Comparison of ENCODE assay signal across 7 cellular contexts in the genomic region with DNA sequence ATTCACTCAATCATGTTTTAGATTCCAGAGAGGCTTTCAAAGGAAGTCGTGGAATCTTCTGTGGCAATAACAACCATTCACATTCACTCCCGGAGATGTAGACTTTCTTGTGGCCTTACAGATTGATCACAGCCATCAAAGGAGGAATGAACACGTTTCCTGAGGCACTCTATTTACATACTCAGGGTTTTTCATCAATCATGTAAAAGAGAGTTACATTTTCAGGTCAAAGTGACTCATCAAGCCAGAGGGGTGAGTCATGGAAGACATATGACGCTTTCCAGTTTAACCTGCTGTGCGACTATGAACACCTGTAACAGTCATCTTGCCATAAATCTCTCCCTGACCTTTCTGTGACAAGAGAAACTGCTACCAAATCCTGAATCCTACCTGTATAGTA.
A peak's percentile ranks its signal among the peaks of the same experiment; 100 is the strongest.
DNase-seq lines count a peak whose midpoint lies in the region; ATAC-seq and TF ChIP-seq lines count a peak whose summit lies in the region.

No MANE protein-coding gene starts in this region.

- no peak for TF ChIP-seq CTCF in fibroblast of mammary gland (conservative IDR thresholded peaks at IDR 0.05; ENCODE audit: control insufficient read depth, insufficient read depth, low read depth, low read length)

- peak; percentile 65 for DNase-seq in fibroblast of mammary gland (ENCODE audit: low read depth)
- peak; percentile 28 for DNase-seq in stimulated activated naive CD8-positive, alpha-beta T cell treated with anti-CD3 and anti-CD28 coated beads, Interleukin-15, Interleukin-2, amounts not matched to agents 100 U/mL and 50 U/mL, for 24 hours
- DNase-seq in NCI-H1092 (lab: John Stamatoyannopoulos, UW) = no peak
- DNase-seq in HuH-7.5 (ENCODE audit: low spot score) = no peak

- no peak overlapping the region for H3K4me3 ChIP-seq in fibroblast of mammary gland (ENCODE audit: control insufficient read depth, low read depth, low read length)

- peak; percentile 59 for ATAC-seq in GM19023 (IDR thresholded peaks at IDR 0.05; ENCODE audit: unreplicated experiment)
- peak; percentile 68 for ATAC-seq in HG03108 (IDR thresholded peaks at IDR 0.05; ENCODE audit: unreplicated experiment)
- ATAC-seq in SK-N-SH treated with all-trans-retinoic acid at 6 μM for 48 hours = peak; percentile 68
- ATAC-seq in stimulated activated naive CD8-positive, alpha-beta T cell treated with anti-CD3 and anti-CD28 coated beads, Interleukin-15, Interleukin-2, amounts not matched to agents 100 U/mL and 50 U/mL, for 24 hours = peak; percentile 92

TF ChIP-seq in SK-N-SH treated with all-trans-retinoic acid at 6 μM for 48 hours, 23 proteins besides CTCF, POLR2A, EP300 and RAD21:
- TF ChIP-seq, protein P1, sequence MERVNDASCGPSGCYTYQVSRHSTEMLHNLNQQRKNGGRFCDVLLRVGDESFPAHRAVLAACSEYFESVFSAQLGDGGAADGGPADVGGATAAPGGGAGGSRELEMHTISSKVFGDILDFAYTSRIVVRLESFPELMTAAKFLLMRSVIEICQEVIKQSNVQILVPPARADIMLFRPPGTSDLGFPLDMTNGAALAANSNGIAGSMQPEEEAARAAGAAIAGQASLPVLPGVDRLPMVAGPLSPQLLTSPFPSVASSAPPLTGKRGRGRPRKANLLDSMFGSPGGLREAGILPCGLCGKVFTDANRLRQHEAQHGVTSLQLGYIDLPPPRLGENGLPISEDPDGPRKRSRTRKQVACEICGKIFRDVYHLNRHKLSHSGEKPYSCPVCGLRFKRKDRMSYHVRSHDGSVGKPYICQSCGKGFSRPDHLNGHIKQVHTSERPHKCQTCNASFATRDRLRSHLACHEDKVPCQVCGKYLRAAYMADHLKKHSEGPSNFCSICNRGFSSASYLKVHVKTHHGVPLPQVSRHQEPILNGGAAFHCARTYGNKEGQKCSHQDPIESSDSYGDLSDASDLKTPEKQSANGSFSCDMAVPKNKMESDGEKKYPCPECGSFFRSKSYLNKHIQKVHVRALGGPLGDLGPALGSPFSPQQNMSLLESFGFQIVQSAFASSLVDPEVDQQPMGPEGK (CRISPR knock-in tag; IDR thresholded peaks at IDR 0.05; ENCODE audit: borderline replicate concordance) = no peak
- TF ChIP-seq POU6F1 (CRISPR knock-in tag; IDR thresholded peaks at IDR 0.05; ENCODE audit: borderline replicate concordance, low read depth) = 0 out of 2 replicates have a peak, but pooled peaks have one; percentile 58
- TF ChIP-seq ISL1 (CRISPR knock-in tag; IDR thresholded peaks at IDR 0.05) = peak; percentile 53; the same call in 1 of the 2 replicates

Comparison
In these comparisons a context has a peak if more than half of its experiments do, and no peak if none do; other contexts are left out.
1. DNase-seq: peak in fibroblast of mammary gland (single experiment) and stimulated activated naive CD8-positive, alpha-beta T cell treated with anti-CD3 and anti-CD28 coated beads, Interleukin-15, Interleukin-2, amounts not matched to agents 100 U/mL and 50 U/mL, for 24 hours (single experiment); none in NCI-H1092 (single experiment) and HuH-7.5 (single experiment).
2. Peak in every context shown above with its lines, with median percentiles within 50 percentile points of each other: ATAC-seq.